Comparison of ENCODE assay signal across 1 cellular context in the genomic region with DNA sequence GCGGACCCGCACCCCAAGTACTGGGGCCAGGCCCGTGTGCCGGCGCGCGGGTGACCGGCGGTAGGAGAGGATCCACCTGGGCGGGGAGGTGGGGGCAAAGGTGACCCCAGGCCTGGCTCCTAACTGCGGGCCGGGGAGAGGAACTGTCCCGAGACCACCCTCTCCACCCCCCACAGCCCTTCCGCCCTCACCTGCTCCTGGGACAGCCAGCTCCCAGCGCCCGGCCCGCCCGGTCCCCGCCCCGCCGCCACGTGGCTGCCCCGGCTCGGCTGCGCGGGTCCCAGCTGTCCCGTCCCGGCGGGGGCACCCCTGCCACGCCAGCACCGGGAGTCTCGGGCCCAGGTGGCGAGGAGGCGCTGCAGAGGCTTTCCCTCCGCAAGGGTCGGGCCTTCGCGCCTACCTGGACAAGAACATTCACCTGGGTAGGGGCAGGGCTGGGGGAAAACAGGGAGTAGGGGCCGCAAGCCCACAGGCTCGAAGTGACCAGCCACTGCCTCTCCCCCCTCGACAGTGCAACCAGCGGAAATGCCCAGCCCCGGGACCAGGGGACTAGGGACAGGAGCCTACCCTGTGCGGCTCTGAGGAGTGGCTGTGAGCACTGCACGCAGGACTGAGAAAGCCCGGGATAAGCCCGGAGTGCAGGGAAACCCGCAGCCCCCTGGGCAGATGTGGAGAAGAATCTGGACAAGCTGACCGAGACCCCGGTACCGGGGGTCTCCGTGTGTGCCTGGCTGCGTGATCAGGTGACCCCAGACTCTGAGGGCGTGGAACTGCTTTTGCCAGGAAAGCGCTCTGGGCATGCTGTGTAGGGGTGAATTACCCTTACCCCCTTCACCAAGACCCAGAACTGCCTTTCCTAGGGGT.
A peak's percentile ranks its signal among the peaks of the same experiment; 100 is the strongest.
TF ChIP-seq lines count a peak whose summit lies in the region.

TSS of gene SLC12A8 (minus strand) at position 240 of the 864 bp plus-strand sequence. CDS start 1,399 bp downstream, outside the sequence.

TF ChIP-seq in HepG2, 621 proteins besides CTCF, POLR2A, EP300 and RAD21 (continues in another document):
- TF ChIP-seq GABPB1 (CRISPR knock-in tag; IDR thresholded peaks at IDR 0.05): no peak; the same call in 1 of the 2 replicates
- TF ChIP-seq ARID2 (CRISPR knock-in tag; IDR thresholded peaks at IDR 0.05; ENCODE audit: borderline replicate concordance): 0 out of 2 replicates have a peak, but pooled peaks have one; percentile 18
- peak; percentile 31 for TF ChIP-seq HNRNPLL (IDR thresholded peaks at IDR 0.05; ENCODE audit: low read depth, low read length, poor library complexity, severe bottlenecking)
- 0 out of 2 replicates have a peak, but pooled peaks have one; percentile 18 for TF ChIP-seq NRL (CRISPR knock-in tag; IDR thresholded peaks at IDR 0.05; ENCODE audit: borderline replicate concordance)
- TF ChIP-seq ZNF777 (CRISPR knock-in tag; IDR thresholded peaks at IDR 0.05): peak; percentile 27; the same call in 1 of the 2 replicates
- TF ChIP-seq UBTF (CRISPR knock-in tag; IDR thresholded peaks at IDR 0.05): peak; percentile 31; the same call in 1 of the 2 replicates
- TF ChIP-seq SAP130 (CRISPR knock-in tag; IDR thresholded peaks at IDR 0.05; ENCODE audit: low read depth): peak; percentile 19; the same call in 1 of the 2 replicates
- TF ChIP-seq ZNF737 (CRISPR knock-in tag; IDR thresholded peaks at IDR 0.05; ENCODE audit: borderline replicate concordance): no peak
- TF ChIP-seq ZNF788 (CRISPR knock-in tag; IDR thresholded peaks at IDR 0.05; ENCODE audit: borderline replicate concordance): 0 out of 2 replicates have a peak, but pooled peaks have one; percentile 32
- peak; percentile 67 for TF ChIP-seq ZNF687 (CRISPR knock-in tag; IDR thresholded peaks at IDR 0.05)
- no peak for TF ChIP-seq ZNF776 (CRISPR knock-in tag; IDR thresholded peaks at IDR 0.05)
- TF ChIP-seq ARID3A (IDR thresholded peaks at IDR 0.05; ENCODE audit: low read depth, low read length): no peak
- TF ChIP-seq SP1 (IDR thresholded peaks at IDR 0.05): no peak
- TF ChIP-seq SP1 (CRISPR knock-in tag; IDR thresholded peaks at IDR 0.05): no peak
- TF ChIP-seq CENPX (CRISPR knock-in tag; IDR thresholded peaks at IDR 0.05): no peak
- no peak for TF ChIP-seq ARNTL (CRISPR knock-in tag; IDR thresholded peaks at IDR 0.05)
- 0 out of 2 replicates have a peak, but pooled peaks have one; percentile 38 for TF ChIP-seq HNRNPL (IDR thresholded peaks at IDR 0.05; ENCODE audit: low read depth, low read length)
- TF ChIP-seq HOXD1 (CRISPR knock-in tag; IDR thresholded peaks at IDR 0.05): no peak
- TF ChIP-seq, protein P1, sequence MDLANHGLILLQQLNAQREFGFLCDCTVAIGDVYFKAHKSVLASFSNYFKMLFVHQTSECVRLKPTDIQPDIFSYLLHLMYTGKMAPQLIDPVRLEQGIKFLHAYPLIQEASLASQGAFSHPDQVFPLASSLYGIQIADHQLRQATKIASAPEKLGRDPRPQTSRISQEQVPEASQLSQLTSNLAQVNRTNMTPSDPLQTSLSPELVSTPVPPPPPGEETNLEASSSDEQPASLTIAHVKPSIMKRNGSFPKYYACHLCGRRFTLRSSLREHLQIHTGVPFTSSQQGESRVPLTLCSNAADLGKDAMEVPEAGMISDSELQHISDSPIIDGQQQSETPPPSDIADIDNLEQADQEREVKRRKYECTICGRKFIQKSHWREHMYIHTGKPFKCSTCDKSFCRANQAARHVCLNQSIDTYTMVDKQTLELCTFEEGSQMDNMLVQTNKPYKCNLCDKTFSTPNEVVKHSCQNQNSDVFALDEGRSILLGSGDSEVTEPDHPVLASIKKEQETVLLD (CRISPR knock-in tag; IDR thresholded peaks at IDR 0.05; ENCODE audit: low read depth): no peak
- TF ChIP-seq PATZ1 (CRISPR knock-in tag; IDR thresholded peaks at IDR 0.05): peak; percentile 30; the same call in 1 of the 2 replicates
- TF ChIP-seq PHF8 (CRISPR knock-in tag; IDR thresholded peaks at IDR 0.05): peak; percentile 28; the same call in 1 of the 2 replicates
- 0 out of 2 replicates have a peak, but pooled peaks have one; percentile 31 for TF ChIP-seq ZBTB20 (CRISPR knock-in tag; IDR thresholded peaks at IDR 0.05; ENCODE audit: borderline replicate concordance, low read depth)
- TF ChIP-seq MYC (CRISPR knock-in tag; IDR thresholded peaks at IDR 0.05; ENCODE audit: borderline replicate concordance): peak; percentile 50; the same call in 1 of the 2 replicates
- no peak for TF ChIP-seq NR3C1 (CRISPR knock-in tag; IDR thresholded peaks at IDR 0.05)
- TF ChIP-seq ZFX (CRISPR knock-in tag; IDR thresholded peaks at IDR 0.05; ENCODE audit: low read depth): peak; percentile 46; the same call in 1 of the 2 replicates
- TF ChIP-seq GATAD1 (CRISPR knock-in tag; IDR thresholded peaks at IDR 0.05): no peak
- 0 out of 2 replicates have a peak, but pooled peaks have one; percentile 32 for TF ChIP-seq PITX1 (CRISPR knock-in tag; IDR thresholded peaks at IDR 0.05)
- TF ChIP-seq ZNF143 (CRISPR knock-in tag; IDR thresholded peaks at IDR 0.05): no peak
- TF ChIP-seq PHF20 (CRISPR knock-in tag; IDR thresholded peaks at IDR 0.05): no peak
- 0 out of 2 replicates have a peak, but pooled peaks have one; percentile 14 for TF ChIP-seq ZFY (CRISPR knock-in tag; IDR thresholded peaks at IDR 0.05)
- 0 out of 2 replicates have a peak, but pooled peaks have one; percentile 25 for TF ChIP-seq HIVEP1 (CRISPR knock-in tag; IDR thresholded peaks at IDR 0.05)
- TF ChIP-seq ZBTB25 (CRISPR knock-in tag; IDR thresholded peaks at IDR 0.05): no peak
- 0 out of 2 replicates have a peak, but pooled peaks have one; percentile 33 for TF ChIP-seq ZNF512B (CRISPR knock-in tag; IDR thresholded peaks at IDR 0.05; ENCODE audit: borderline replicate concordance)
- TF ChIP-seq KLF6 (CRISPR knock-in tag; IDR thresholded peaks at IDR 0.05): no peak
- TF ChIP-seq ZNF501 (CRISPR knock-in tag; IDR thresholded peaks at IDR 0.05): no peak
- TF ChIP-seq, protein P2, sequence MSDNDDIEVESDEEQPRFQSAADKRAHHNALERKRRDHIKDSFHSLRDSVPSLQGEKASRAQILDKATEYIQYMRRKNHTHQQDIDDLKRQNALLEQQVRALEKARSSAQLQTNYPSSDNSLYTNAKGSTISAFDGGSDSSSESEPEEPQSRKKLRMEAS (IDR thresholded peaks at IDR 0.05): peak; percentile 52
- no peak for TF ChIP-seq TBL1XR1 (IDR thresholded peaks at IDR 0.05; ENCODE audit: borderline replicate concordance, low read length, partially characterized antibody)
- TF ChIP-seq, protein P3, sequence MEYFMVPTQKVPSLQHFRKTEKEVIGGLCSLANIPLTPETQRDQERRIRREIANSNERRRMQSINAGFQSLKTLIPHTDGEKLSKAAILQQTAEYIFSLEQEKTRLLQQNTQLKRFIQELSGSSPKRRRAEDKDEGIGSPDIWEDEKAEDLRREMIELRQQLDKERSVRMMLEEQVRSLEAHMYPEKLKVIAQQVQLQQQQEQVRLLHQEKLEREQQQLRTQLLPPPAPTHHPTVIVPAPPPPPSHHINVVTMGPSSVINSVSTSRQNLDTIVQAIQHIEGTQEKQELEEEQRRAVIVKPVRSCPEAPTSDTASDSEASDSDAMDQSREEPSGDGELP (IDR thresholded peaks at IDR 0.05; ENCODE audit: borderline replicate concordance, low read depth): peak; percentile 16; the same call in 1 of the 2 replicates
- TF ChIP-seq ZNF792 (CRISPR knock-in tag; IDR thresholded peaks at IDR 0.05): no peak
